Comparison of ENCODE assay signal across 7 cellular contexts in the genomic region with DNA sequence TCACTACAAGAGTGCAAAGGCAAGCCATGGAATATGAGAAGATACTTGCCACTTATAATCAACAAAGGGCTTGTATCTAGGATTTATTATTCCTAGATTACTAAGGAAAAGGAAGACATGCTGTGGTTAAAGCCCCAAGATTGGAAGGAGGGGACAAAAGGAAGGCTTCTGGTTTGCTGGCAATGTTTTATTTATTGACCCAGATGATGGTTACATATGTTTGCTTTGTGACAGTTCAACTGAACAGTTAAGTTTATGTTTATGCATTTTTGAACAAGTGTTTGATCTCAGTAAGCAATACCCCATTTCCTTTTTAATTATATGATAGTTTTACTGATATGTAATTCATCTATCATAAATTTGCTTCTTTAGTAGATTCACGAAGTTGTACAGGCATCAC.
"Had no signal": no experiment of that assay in that cellular context is flagged by ENCODE, and none has a peak within 500 bp of the region (broad histone marks: within the 10 kb centered on the region; RNA-seq: fewer than 3 reads in every experiment).

No MANE protein-coding gene starts in this region.

- H3K4me1 Mint-ChIP-seq: GM23338, H9, IgD-negative memory B cell had no signal

- DNase-seq: H9, HCEC 1CT, HFFc6, KBM-7 had no signal

- H3K27ac ChIP-seq: HL-60 had no signal

- H3K4me3 Mint-ChIP-seq: GM23338, H9, HFFc6, IgD-negative memory B cell had no signal

- H3K9me3 Mint-ChIP-seq: GM23338, H9, HFFc6, IgD-negative memory B cell had no signal

- H3K27me3 Mint-ChIP-seq: IgD-negative memory B cell had no signal

- H3K27ac Mint-ChIP-seq: GM23338, H9, HFFc6, IgD-negative memory B cell had no signal

- H3K4me3 ChIP-seq: GM23338 had no signal

- ATAC-seq: GM23338 had no signal
